In the genomic region with DNA sequence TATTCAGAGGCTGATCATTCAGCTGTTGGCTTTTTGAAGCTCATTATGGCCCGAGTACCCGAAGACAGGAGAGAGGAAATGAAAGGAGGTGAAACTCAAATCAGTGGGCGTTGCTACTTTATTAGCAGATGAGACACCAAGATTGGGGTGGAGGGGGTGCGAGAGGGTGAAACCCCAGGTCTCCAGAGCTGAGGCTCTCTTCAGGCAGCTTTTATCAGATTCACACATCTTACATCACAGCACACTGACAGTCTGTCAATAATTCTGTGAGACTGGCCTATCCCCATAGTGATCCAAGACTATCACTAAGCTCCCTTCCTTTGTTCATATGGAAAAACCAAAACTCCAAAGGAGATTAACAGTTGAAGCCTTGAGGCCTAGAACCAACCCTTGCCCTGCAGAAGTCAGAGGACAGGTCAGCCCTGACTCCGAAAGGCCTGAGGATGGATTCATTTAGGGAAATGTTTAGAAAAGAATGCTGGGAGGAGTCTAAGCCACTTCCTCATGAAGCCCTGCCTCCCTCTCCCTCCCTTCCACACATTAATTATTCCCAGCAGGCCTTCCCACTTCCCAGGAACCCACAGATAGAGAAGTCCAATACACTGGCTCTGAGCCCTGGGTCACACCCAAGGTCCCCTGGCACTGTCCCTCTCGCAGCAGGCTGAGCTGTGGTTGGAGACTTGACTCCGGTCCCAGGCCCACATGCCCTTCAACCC, we compare ENCODE assay signal across 8 cellular contexts. TPM values are rescaled to one million over a fixed set of nuclear protein-coding genes. Genes with fewer than 3 reads are reported as not detected.
DNase-seq lines count a peak whose midpoint lies in the region; ATAC-seq and TF ChIP-seq lines count a peak whose summit lies in the region.

No MANE protein-coding gene starts in this region.

- 59% methylated on average over 7 of the region's 7 CpGs for WGBS in testis, 2 donors

- no peaks in the 10 kb centered on the region for H3K27me3 ChIP-seq in OCI-LY3 (ENCODE audit: low read depth, low read length)
- no peaks in the 10 kb centered on the region for H3K27me3 ChIP-seq in colonic mucosa
- H3K27me3 ChIP-seq in neutrophil: no peaks in the 10 kb centered on the region
- no peaks in the 10 kb centered on the region for H3K27me3 ChIP-seq in testis

- H3K4me3 ChIP-seq in GM12864 (ENCODE audit: low read depth, low read length): no peak overlapping the region
- H3K4me3 ChIP-seq in OCI-LY3 (ENCODE audit: low read length): peak overlapping the region; percentile 52
- H3K4me3 ChIP-seq in colonic mucosa: no peak overlapping the region
- peak overlapping the region in 1 of 2 experiments; percentile 13 for H3K4me3 ChIP-seq in neutrophil (ENCODE audit: low read depth in 1 of 2, low read length in 1 of 2)
- no peak overlapping the region for H3K4me3 ChIP-seq in testis

- peak; percentile 65 for DNase-seq in GM12864 (ENCODE audit: low read depth)
- peak; percentile 55 for DNase-seq in colonic mucosa
- DNase-seq in dermis blood vessel endothelial cell: no peak
- DNase-seq in testis: no peak
- no peak for DNase-seq in D341Med (ENCODE audit: low spot score)

- peak overlapping the region; percentile 89 for H3K27ac ChIP-seq in OCI-LY3 (ENCODE audit: low read length)
- H3K27ac ChIP-seq in colonic mucosa: no peak overlapping the region
- H3K27ac ChIP-seq in neutrophil: peak overlapping the region; percentile 71
- peak overlapping the region in 1 of 2 donors; percentile 18 for H3K27ac ChIP-seq in testis

- H3K36me3 ChIP-seq in OCI-LY3 (replicated peaks; ENCODE audit: low read depth, low read length): peaks cover 26% of the 10 kb centered on the region
- no peaks in the 10 kb centered on the region for H3K36me3 ChIP-seq in colonic mucosa
- H3K36me3 ChIP-seq in neutrophil: no peaks in the 10 kb centered on the region
- no peaks in the 10 kb centered on the region for H3K36me3 ChIP-seq in testis (ENCODE audit: low read depth, missing control alignments)

- H2AFZ ChIP-seq in OCI-LY3 (ENCODE audit: low read depth, low read length): no peak overlapping the region

- ATAC-seq in GM21825 (IDR thresholded peaks at IDR 0.05; ENCODE audit: unreplicated experiment): no peak

- H3K4me1 ChIP-seq in OCI-LY3 (ENCODE audit: low read length) (peaks cover 66% of the 10 kb centered on the region), colonic mucosa (peaks cover 5% of the 10 kb centered on the region), neutrophil (ENCODE audit: control insufficient read depth in 1 of 2, insufficient read depth in 1 of 2, low read depth in 1 of 2, low read length in 1 of 2) (peaks cover 20 to 24% of the 10 kb centered on the region in 2 experiments), testis (peaks cover 10% of the 10 kb centered on the region)

- no peak for TF ChIP-seq POLR2A in testis (IDR thresholded peaks at IDR 0.05)

- H3K4me2 ChIP-seq in OCI-LY3 (ENCODE audit: low read length): peak overlapping the region; percentile 76

- H3K9ac ChIP-seq in OCI-LY3 (ENCODE audit: low read length) (peak overlapping the region; percentile 56), colonic mucosa (ENCODE audit: low read depth in 2 of 2, low read length in 2 of 2) (no peak overlapping the region)

- H4K20me1 ChIP-seq in OCI-LY3 (ENCODE audit: insufficient read depth, low read length): peaks cover 20% of the 10 kb centered on the region; the same call in 1 of the 2 replicates

- TF ChIP-seq CTCF in GM12864 (IDR thresholded peaks at IDR 0.05; ENCODE audit: low read depth, low read length, missing control alignments): no peak
- TF ChIP-seq CTCF in OCI-LY3 (IDR thresholded peaks at IDR 0.05; ENCODE audit: low read depth, low read length): no peak
- TF ChIP-seq CTCF in colonic mucosa (IDR thresholded peaks at IDR 0.05): no peak
- TF ChIP-seq CTCF in neutrophil (IDR thresholded peaks at IDR 0.05): no peak
- no peak for TF ChIP-seq CTCF in testis (IDR thresholded peaks at IDR 0.05)

- peaks cover 5% of the 10 kb centered on the region; the same call in 1 of the 2 replicates for H3K9me3 ChIP-seq in OCI-LY3 (ENCODE audit: insufficient read depth, low read length)
- H3K9me3 ChIP-seq in colonic mucosa: no peaks in the 10 kb centered on the region
- H3K9me3 ChIP-seq in neutrophil: no peaks in the 10 kb centered on the region
- H3K9me3 ChIP-seq in testis: no peaks in the 10 kb centered on the region

- intact Hi-C loops in colonic mucosa (cut with DNase I) (no loop called here), testis (cut with DNase I; ENCODE audit: low total_unique reads) (no loop called here)

- peaks cover 54% of the 10 kb centered on the region for H3K79me2 ChIP-seq in OCI-LY3 (ENCODE audit: low read length)

RNA-seq across cellular contexts. Expression of a gene that starts 23.2 kb away (rescaled TPM):
- 1 to 10 TPM; 3.5 to 3.8 TPM for total RNA-seq in colonic mucosa
- 0.05 and 0.17 TPM in 2 replicates for total RNA-seq in dermis blood vessel endothelial cell
- 10 to 100 TPM; 40.4 to 49.1 TPM for total RNA-seq in testis
- polyA plus RNA-seq in testis (ENCODE audit: insufficient read depth, low read depth, low replicate concordance): 13.7 TPM

Comparison
In these comparisons a context has a peak if more than half of its experiments do, and no peak if none do; other contexts are left out.
1. DNase-seq: peak in GM12864 (single experiment) and colonic mucosa (single experiment); none in dermis blood vessel endothelial cell (single experiment), testis (single experiment) and D341Med (single experiment).
2. RNA of a gene that starts 23.2 kb away (total RNA-seq): 40.4 to 49.1 TPM in testis; 3.5 to 3.8 TPM in colonic mucosa and 0.05 to 0.17 TPM in dermis blood vessel endothelial cell; every median in the first group is over 4 times any median in the second.